In the genomic region with DNA sequence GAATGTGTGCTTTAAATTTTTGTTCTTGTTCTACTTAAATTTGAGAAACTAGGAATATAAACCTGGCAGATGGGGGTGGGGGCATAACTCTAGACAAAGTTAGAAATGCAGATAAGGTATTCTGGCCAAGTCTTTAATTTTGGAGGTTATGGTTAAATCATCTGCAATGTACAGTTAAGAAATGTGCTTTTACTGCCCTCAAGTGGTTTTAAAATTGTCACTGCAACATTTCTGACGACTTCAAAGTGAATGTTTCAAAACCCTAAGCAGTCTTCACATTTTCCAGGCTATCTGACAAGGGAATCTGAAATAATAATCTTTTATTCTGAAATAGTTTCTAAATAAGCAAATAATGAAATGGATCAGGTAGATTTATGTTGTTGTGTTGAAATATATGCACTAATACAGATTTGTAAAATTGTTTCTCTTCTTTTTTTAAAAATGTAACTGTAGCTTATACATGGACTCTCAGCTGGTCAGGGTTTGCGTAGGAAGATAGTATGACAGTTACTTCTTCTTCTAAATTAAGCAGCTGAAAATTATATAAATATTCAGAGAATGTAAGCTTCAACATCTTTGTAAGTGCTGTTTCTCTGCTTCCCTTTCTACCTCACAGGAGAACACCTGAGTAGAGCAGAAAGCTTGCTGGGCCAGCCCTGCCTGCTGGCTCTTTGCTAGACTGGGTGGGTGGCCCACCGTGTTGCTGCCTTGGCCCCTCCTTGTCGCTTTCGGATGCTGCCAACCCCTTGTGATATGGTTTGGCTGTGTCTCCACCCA, we compare ENCODE assay signal across 8 cellular contexts. TPM values are rescaled to one million over a fixed set of nuclear protein-coding genes. Genes with fewer than 3 reads are reported as not detected.
DNase-seq lines count a peak whose midpoint lies in the region; ATAC-seq, FAIRE-seq and TF ChIP-seq lines count a peak whose summit lies in the region.

No MANE protein-coding gene starts in this region.

- H3K36me3 ChIP-seq in BE2C = no peaks in the 10 kb centered on the region
- no peaks in the 10 kb centered on the region for H3K36me3 ChIP-seq in PC-9 (ENCODE audit: low read depth)
- no peaks in the 10 kb centered on the region for H3K36me3 ChIP-seq in H1 (ENCODE audit: control insufficient read depth in 2 of 4, insufficient read depth in 4 of 4, low read length in 3 of 4)
- no peaks in the 10 kb centered on the region for H3K36me3 ChIP-seq in mucosa of descending colon (ENCODE audit: low read depth)

- H3K27ac ChIP-seq in PC-9 (no peak overlapping the region), H1 (ENCODE audit: low read depth, low read length) (no peak overlapping the region)

- H3K9me3 ChIP-seq in BE2C = no peaks in the 10 kb centered on the region
- H3K9me3 ChIP-seq in PC-9 (ENCODE audit: insufficient read depth, low read depth) = no peaks in the 10 kb centered on the region
- H3K9me3 ChIP-seq in H1 (ENCODE audit: insufficient read depth in 2 of 2, low read depth in 1 of 2, low read length in 1 of 2) = no peaks in the 10 kb centered on the region
- H3K9me3 ChIP-seq in mucosa of descending colon = no peaks in the 10 kb centered on the region

- no peak overlapping the region for H2BK20ac ChIP-seq in H1 (ENCODE audit: low read length)

- no peak overlapping the region for H3K23ac ChIP-seq in H1 (ENCODE audit: insufficient read length)

- 73% methylated on average over 5 of the region's 5 CpGs; no CpG with 5 or more reads in 1 of the 2 experiments for WGBS in H1 (ENCODE audit: extremely low coverage in 1 of 2, insufficient coverage in 1 of 2, insufficient read length in 1 of 2, insufficient replicate concordance in 2 of 2, low coverage in 1 of 2, low lambda C conversion rate in 2 of 2, missing lambda C conversion rate in 1 of 2), 2 experiments

- no peaks in the 10 kb centered on the region for H3K79me1 ChIP-seq in H1 (ENCODE audit: low read depth, low read length)

- no peaks in the 10 kb centered on the region for H3K9me2 ChIP-seq in PC-9 (ENCODE audit: insufficient read depth)

- no peak for TF ChIP-seq EP300 in H1 (IDR thresholded peaks at IDR 0.05; ENCODE audit: borderline replicate concordance in 1 of 2, low read depth in 2 of 2, low read length in 2 of 2)

- H4K5ac ChIP-seq in H1 (ENCODE audit: insufficient read length, low read depth, low read length) = no peak overlapping the region

- H2AK5ac ChIP-seq in H1 (ENCODE audit: low read depth, low read length) = no peak overlapping the region

- H4K8ac ChIP-seq in H1 (ENCODE audit: extremely low read depth, insufficient read depth, low read length) = no peak overlapping the region

- H3K14ac ChIP-seq in H1 (ENCODE audit: insufficient read length) = no peak overlapping the region

- H2AFZ ChIP-seq in PC-9 (no peak overlapping the region), H1 (ENCODE audit: low read length) (0 out of 2 replicates have a peak overlapping the region, but pooled peaks have one; percentile 27)

- CTCF ChIA-PET in PC-9 (lab: Charles Lee) = interaction anchor here (0.6 to 0.9 kb wide), 3 partner anchors 9 to 593 kb away, joined by 3 to 4 read pairs (median 3); no protein-coding TSS in a partner anchor
- CTCF ChIA-PET in H1 (lab: Charles Lee; ENCODE audit: partially characterized antibody) = interaction anchor here (0.7 to 1.9 kb wide), 21 partner anchors 8 to 689 kb away, joined by 3 to 12 read pairs (median 3); no protein-coding TSS in a partner anchor

- no peak overlapping the region for H3K4me3 ChIP-seq in BE2C (ENCODE audit: low read depth, low read length)
- H3K4me3 ChIP-seq in Jurkat, Clone E6-1 (ENCODE audit: low read length) = no peak overlapping the region
- H3K4me3 ChIP-seq in PC-9 = no peak overlapping the region
- H3K4me3 ChIP-seq in H1 (ENCODE audit: extremely low read depth in 1 of 4, insufficient read depth in 2 of 4, low read depth in 3 of 4, low read length in 4 of 4) = no peak overlapping the region
- H3K4me3 ChIP-seq in mucosa of descending colon = no peak overlapping the region

- H3K18ac ChIP-seq in H1 (ENCODE audit: extremely low read depth, low read length) = no peak overlapping the region

- no peak overlapping the region for H3K9ac ChIP-seq in H1 (replicated peaks in 1 of 4; ENCODE audit: extremely low read depth in 1 of 4, low read depth in 3 of 4, low read length in 3 of 4)

- no peak overlapping the region for H3K56ac ChIP-seq in H1 (replicated peaks; ENCODE audit: insufficient read length, low read depth, low read length)

- H3K4me1 ChIP-seq in BE2C (no peaks in the 10 kb centered on the region; the same call in 1 of the 2 replicates), PC-9 (replicated peaks; ENCODE audit: insufficient read depth) (no peaks in the 10 kb centered on the region), H1 (replicated peaks in 1 of 4; ENCODE audit: control insufficient read depth in 3 of 4, insufficient read depth in 4 of 4, low read length in 3 of 4) (no peaks in the 10 kb centered on the region), mucosa of descending colon (ENCODE audit: low read depth) (no peaks in the 10 kb centered on the region)

- ATAC-seq in GM18867 (IDR thresholded peaks at IDR 0.05; ENCODE audit: unreplicated experiment) = peak; percentile 62
- ATAC-seq in mucosa of descending colon = peak; percentile 56
- no peak for ATAC-seq in GM21528 (IDR thresholded peaks at IDR 0.05; ENCODE audit: low FRiP score, unreplicated experiment)

- H3K4ac ChIP-seq in H1 (replicated peaks; ENCODE audit: insufficient read length, low read depth, low read length) = no peak overlapping the region

- FAIRE-seq in H1 (lab: Jason Lieb, UNC) = peak; percentile 78

- H3K4me2 ChIP-seq in PC-9 = no peak overlapping the region
- no peak overlapping the region for H3K4me2 ChIP-seq in H1 (ENCODE audit: insufficient read depth in 1 of 2, low read depth in 2 of 2, low read length in 2 of 2)

- H3K79me2 ChIP-seq in PC-9 (ENCODE audit: low read depth) = no peaks in the 10 kb centered on the region
- H3K79me2 ChIP-seq in H1 (ENCODE audit: control insufficient read depth in 1 of 2, insufficient read depth in 2 of 2, low read length in 2 of 2) = no peaks in the 10 kb centered on the region

- no peaks in the 10 kb centered on the region for H4K20me1 ChIP-seq in PC-9 (ENCODE audit: insufficient read depth)
- H4K20me1 ChIP-seq in H1 (replicated peaks in 1 of 2; ENCODE audit: control insufficient read depth in 1 of 2, insufficient read depth in 2 of 2, low read length in 2 of 2) = no peaks in the 10 kb centered on the region

- no TSS peak for BruUV-seq in PC-9 (replicated peaks; lab: Mats Ljungman, UMichigan)

- peak; percentile 69 to 76 for TF ChIP-seq RAD21 in H1 (IDR thresholded peaks at IDR 0.05 in 1 of 2, conservative IDR thresholded peaks at IDR 0.05 in 1 of 2; ENCODE audit: low read depth in 2 of 2, low read length in 2 of 2)

- H3K23me2 ChIP-seq in H1 (ENCODE audit: low read depth, low read length) = no peaks in the 10 kb centered on the region

- H2BK5ac ChIP-seq in H1 (ENCODE audit: low read depth, low read length) = no peak overlapping the region

- no peak overlapping the region for H2BK120ac ChIP-seq in H1 (replicated peaks; ENCODE audit: low read depth, low read length)

- no peaks in the 10 kb centered on the region for H3K27me3 ChIP-seq in BE2C
- H3K27me3 ChIP-seq in PC-9 (ENCODE audit: insufficient read depth, low read depth) = no peaks in the 10 kb centered on the region
- H3K27me3 ChIP-seq in H1 (replicated peaks in 1 of 4; ENCODE audit: control insufficient read depth in 3 of 4, extremely low read depth in 1 of 4, insufficient read depth in 3 of 4, low read length in 3 of 4) = no peaks in the 10 kb centered on the region

- POLR2A ChIA-PET in PC-9 (lab: Charles Lee; ENCODE audit: unreplicated experiment) = no interaction called here
- POLR2A ChIA-PET in H1 (lab: Charles Lee; ENCODE audit: partially characterized antibody) = no interaction called here

- H2BK15ac ChIP-seq in H1 (ENCODE audit: low read length) = no peak overlapping the region; the same call in 1 of the 2 replicates

- intact Hi-C loops in PC-9 (cut with micrococcal nuclease; ENCODE audit: unreplicated experiment) (loop anchor here (1.0 to 5.0 kb wide), 9 partner anchors 80 to 750 kb away; no protein-coding TSS in a partner anchor), mucosa of descending colon (cut with DNase I, micrococcal nuclease) (loop anchor here in 1 of 2 donors (10.0 kb wide), 1 partner anchor 454 kb away; a partner anchor contains a TSS)

- H4K91ac ChIP-seq in H1 (replicated peaks; ENCODE audit: insufficient read length, low read length) = no peak overlapping the region

- TF ChIP-seq POLR2A in H1 (IDR thresholded peaks at IDR 0.05; ENCODE audit: control extremely low read depth in 1 of 2, low read depth in 2 of 2, low read length in 2 of 2) = no peak

- DNase-seq in BE2C (no peak), PC-9 (peak in 1 of 2 experiments; percentile 49), H1 (ENCODE audit: low read depth in 1 of 2, low spot score in 2 of 2) (no peak), mucosa of descending colon (peak in 1 of 3 donors; percentile 5)
- DNase-seq in Jurkat, Clone E6-1 (ENCODE audit: low read depth, low spot score) = peak; percentile 69
- no peak for DNase-seq in activated CD8-positive, alpha-beta memory T cell treated with anti-CD3 and anti-CD28 coated beads for 24 hours

- TF ChIP-seq CTCF in BE2C (IDR thresholded peaks at IDR 0.05; ENCODE audit: low read depth, low read length) = peak; percentile 63
- peak; percentile 77 for TF ChIP-seq CTCF in PC-9 (conservative IDR thresholded peaks at IDR 0.05)
- TF ChIP-seq CTCF in H1 (IDR thresholded peaks at IDR 0.05; ENCODE audit: control extremely low read depth in 1 of 3, insufficient read depth in 1 of 3, low read depth in 1 of 3, low read length in 3 of 3) = peak in 2 of 3 experiments; percentile 35 to 48; a peak in 2 of 4 replicates
- no peak for TF ChIP-seq CTCF in mucosa of descending colon (IDR thresholded peaks at IDR 0.05)

- H3F3A ChIP-seq in PC-9 (ENCODE audit: insufficient read depth, low read depth) = no peaks in the 10 kb centered on the region

- no peak overlapping the region for H2BK12ac ChIP-seq in H1 (ENCODE audit: low read depth, low read length)

TF ChIP-seq in H1, 55 proteins besides CTCF, POLR2A, EP300 and RAD21 (continues in another document):
- no peak for TF ChIP-seq JUND (IDR thresholded peaks at IDR 0.05; ENCODE audit: low read length)

RNA-seq across cellular contexts. Expression of a gene that starts 45.0 kb away (rescaled TPM):
- polyA plus RNA-seq in BE2C (2012; ENCODE audit: insufficient read depth, insufficient read length, low read depth) = not detected
- polyA plus RNA-seq in Jurkat, Clone E6-1 (2012; ENCODE audit: insufficient read depth, insufficient read length) = not detected
- total RNA-seq in PC-9 (2021) = not detected in 2 replicates
- total RNA-seq in H1 (2021; fragmentation: NEBNext Ultra II Directional; extraction: Animal tissue kit (Norgen Biotek cat#: 25700)) = not detected in 2 replicates
- polyA plus RNA-seq in H1 (2011; rRNA removed) = not detected in 2 replicates
- not detected for polyA plus RNA-seq in H1 (2011; cell fraction: cytosol; rRNA removed)
- polyA plus RNA-seq in H1 (2011; cell fraction: nucleus; rRNA removed) = not detected
- not detected in 4 replicates for polyA plus RNA-seq in H1 (2012, experiment 1 of 2)
- polyA plus RNA-seq in H1 (2012, experiment 2 of 2) = not detected
- polyA plus RNA-seq in H1 (2013, experiment 1 of 2) = under 0.01 TPM
- polyA plus RNA-seq in H1 (2013, experiment 2 of 2) = not detected
- polyA minus RNA-seq in H1 (2011; rRNA and poly(A)+ RNA removed) = not detected in 2 replicates
- polyA minus RNA-seq in H1 (2011; cell fraction: cytosol; rRNA and poly(A)+ RNA removed) = not detected
- polyA minus RNA-seq in H1 (2011; cell fraction: nucleus; rRNA and poly(A)+ RNA removed) = not detected
- total RNA-seq in mucosa of descending colon = under 1 TPM; 0.35 to 0.65 (median 0.41) TPM
